Comparison of ENCODE assay signal across 1 cellular context in the genomic region with DNA sequence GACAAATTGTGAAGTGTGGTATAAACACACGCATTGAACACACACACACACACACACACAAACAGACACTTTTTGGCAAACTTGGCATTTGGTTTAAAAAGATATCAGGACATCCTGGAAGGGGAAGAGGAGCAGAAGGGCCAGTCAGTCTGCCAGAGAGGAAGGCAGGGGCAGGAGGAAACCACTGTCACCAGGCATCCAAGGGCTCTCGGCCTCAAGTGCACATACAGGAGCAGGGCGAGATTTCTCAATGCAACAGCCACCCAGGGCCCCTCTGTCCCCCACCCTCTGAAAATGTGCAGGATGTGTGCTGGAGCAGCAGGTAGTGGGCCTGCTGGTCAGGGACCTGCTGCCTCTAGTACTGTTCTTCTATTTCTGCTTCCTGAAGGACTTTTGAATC.
TF ChIP-seq lines count a peak whose summit lies in the region.

No MANE protein-coding gene starts in this region.

TF ChIP-seq in endothelial cell of umbilical vein, 7 proteins besides CTCF, POLR2A, EP300 and RAD21:
- TF ChIP-seq, protein P1, sequence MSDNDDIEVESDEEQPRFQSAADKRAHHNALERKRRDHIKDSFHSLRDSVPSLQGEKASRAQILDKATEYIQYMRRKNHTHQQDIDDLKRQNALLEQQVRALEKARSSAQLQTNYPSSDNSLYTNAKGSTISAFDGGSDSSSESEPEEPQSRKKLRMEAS (IDR thresholded peaks at IDR 0.05; ENCODE audit: insufficient read depth, insufficient read length): no peak
- TF ChIP-seq MYC (IDR thresholded peaks at IDR 0.05; ENCODE audit: low read depth, low read length) (no peak), JUN (IDR thresholded peaks at IDR 0.05; ENCODE audit: borderline replicate concordance, insufficient read depth, insufficient read length, low read depth) (no peak), GATA2 (IDR thresholded peaks at IDR 0.05; ENCODE audit: insufficient read depth, insufficient read length, low read depth, low read length) (no peak), EZH2 (IDR thresholded peaks at IDR 0.05; ENCODE audit: borderline replicate concordance, low read depth, low read length, severe bottlenecking) (no peak), POLR2AphosphoS5 (IDR thresholded peaks at IDR 0.05; ENCODE audit: insufficient read depth, low read depth, low read length) (no peak), FOS (IDR thresholded peaks at IDR 0.05; ENCODE audit: borderline replicate concordance, insufficient read depth, low read length) (no peak)
